In the genomic region with DNA sequence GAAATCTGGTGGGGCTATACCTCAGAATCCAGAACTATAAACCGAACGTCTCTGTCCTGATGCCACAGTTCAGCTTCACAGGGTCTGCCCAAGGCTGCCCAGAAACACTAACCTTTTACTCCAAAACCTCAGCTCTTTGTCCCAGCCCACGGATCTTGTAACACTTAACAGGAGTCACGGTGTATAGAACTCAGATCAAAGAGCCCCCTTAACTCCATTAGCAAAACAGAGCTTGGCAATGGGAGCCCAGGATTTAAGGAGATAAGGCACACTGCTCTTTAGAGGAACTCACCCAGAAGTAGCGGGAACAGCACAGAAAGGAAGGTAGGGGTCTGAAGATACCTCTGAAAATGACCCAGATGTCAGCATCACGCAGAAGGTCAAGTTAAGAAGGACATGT, we compare ENCODE assay signal across 25 cellular contexts.
"Had no signal": no experiment of that assay in that cellular context is flagged by ENCODE, and none has a peak within 500 bp of the region (broad histone marks: within the 10 kb centered on the region; RNA-seq: fewer than 3 reads in every experiment).

No MANE protein-coding gene starts in this region.

- DNase-seq: activated CD4-positive, alpha-beta T cell treated with anti-CD3 and anti-CD28 coated beads for 1 hour; activated CD4-positive, alpha-beta T cell treated with anti-CD3 and anti-CD28 coated beads for 4 hours; activated CD4-positive, alpha-beta T cell treated with anti-CD3 and anti-CD28 coated beads, Interleukin-2, amount 10 ng/mL, durations not matched to agents 7 days and 5 days; activated CD4-positive, alpha-beta T cell treated with anti-CD3 and anti-CD28 coated beads, Interleukin-2, amount 50 U/mL, for 4 hours; activated CD8-positive, alpha-beta memory T cell treated with anti-CD3 and anti-CD28 coated beads for 24 hours; activated CD8-positive, alpha-beta T cell treated with anti-CD3 and anti-CD28 coated beads for 36 hours; activated effector memory CD4-positive, alpha-beta T cell treated with Interleukin-2 at 50 U/mL for 16 hours; activated gamma-delta T cell treated with Interleukin-2 at 50 U/mL for 16 hours; activated naive CD4-positive, alpha-beta T cell treated with anti-CD3 and anti-CD28 coated beads, Interleukin-2, amount 50 U/mL, for 16 hours; activated naive CD4-positive, alpha-beta T cell treated with Interleukin-2 at 50 U/mL for 16 hours; activated T-cell treated with anti-CD3 and anti-CD28 coated beads, Interleukin-2, amount 50 U/mL, for 4 hours; amniotic stem cell; anterior cingulate cortex; brain microvascular endothelial cell; dorsolateral prefrontal cortex; effector memory CD4-positive, alpha-beta T cell; endodermal cell; foreskin fibroblast; head of caudate nucleus; T-helper 2 cell had no signal

- H3K27ac Mint-ChIP-seq: activated CD4-positive, alpha-beta T cell treated with anti-CD3 and anti-CD28 coated beads, Interleukin-2, amount 10 ng/mL, durations not matched to agents 7 days and 5 days; activated CD8-positive, alpha-beta T cell treated with anti-CD3 and anti-CD28 coated beads for 36 hours; activated naive CD8-positive, alpha-beta T cell; activated T-helper 17 cell treated with anti-CD3 and anti-CD28 coated beads, Interleukin-2, amount 50 U/mL, for 72 hours; dendritic cell treated with granulocyte-macrophage colony-stimulating factor and Interleukin-4, amounts not matched to agents 40 ng/mL and 50 ng/mL, for 4 days; endodermal cell had no signal

- H3K36me3 Mint-ChIP-seq: activated naive CD8-positive, alpha-beta T cell had no signal

- H3K36me3 ChIP-seq: brain microvascular endothelial cell had no signal

- H3K27me3 Mint-ChIP-seq: activated CD4-positive, alpha-beta T cell treated with anti-CD3 and anti-CD28 coated beads, Interleukin-2, amount 10 ng/mL, durations not matched to agents 7 days and 5 days; activated naive CD8-positive, alpha-beta T cell; activated T-helper 17 cell treated with anti-CD3 and anti-CD28 coated beads, Interleukin-2, amount 50 U/mL, for 72 hours; central memory CD8-positive, alpha-beta T cell; dendritic cell treated with granulocyte-macrophage colony-stimulating factor and Interleukin-4, amounts not matched to agents 40 ng/mL and 50 ng/mL, for 4 days had no signal

- H3K9me3 Mint-ChIP-seq: activated CD4-positive, alpha-beta T cell treated with anti-CD3 and anti-CD28 coated beads, Interleukin-2, amount 10 ng/mL, durations not matched to agents 7 days and 5 days; dendritic cell treated with granulocyte-macrophage colony-stimulating factor and Interleukin-4, amounts not matched to agents 40 ng/mL and 50 ng/mL, for 4 days; endodermal cell had no signal

- H3K4me3 Mint-ChIP-seq: activated CD4-positive, alpha-beta T cell treated with anti-CD3 and anti-CD28 coated beads, Interleukin-2, amount 10 ng/mL, durations not matched to agents 7 days and 5 days; activated CD8-positive, alpha-beta T cell treated with anti-CD3 and anti-CD28 coated beads for 36 hours; activated naive CD8-positive, alpha-beta T cell; activated T-cell treated with anti-CD3 and anti-CD28 coated beads, Interleukin-2, amount 50 U/mL, for 4 hours; activated T-helper 17 cell treated with anti-CD3 and anti-CD28 coated beads, Interleukin-2, amount 50 U/mL, for 72 hours; central memory CD8-positive, alpha-beta T cell; dendritic cell treated with granulocyte-macrophage colony-stimulating factor and Interleukin-4, amounts not matched to agents 40 ng/mL and 50 ng/mL, for 4 days; endodermal cell had no signal

- H3K27me3 ChIP-seq: brain microvascular endothelial cell had no signal

- H3K27ac ChIP-seq: brain microvascular endothelial cell, coronary artery, dorsolateral prefrontal cortex had no signal

- H3K4me1 Mint-ChIP-seq: activated CD4-positive, alpha-beta T cell treated with anti-CD3 and anti-CD28 coated beads, Interleukin-2, amount 10 ng/mL, durations not matched to agents 7 days and 5 days; activated T-helper 17 cell treated with anti-CD3 and anti-CD28 coated beads, Interleukin-2, amount 50 U/mL, for 72 hours; central memory CD8-positive, alpha-beta T cell had no signal

- H3K4me3 ChIP-seq: coronary artery, dorsolateral prefrontal cortex had no signal
